8 cellular contexts compared by ENCODE assay signal in the genomic region with DNA sequence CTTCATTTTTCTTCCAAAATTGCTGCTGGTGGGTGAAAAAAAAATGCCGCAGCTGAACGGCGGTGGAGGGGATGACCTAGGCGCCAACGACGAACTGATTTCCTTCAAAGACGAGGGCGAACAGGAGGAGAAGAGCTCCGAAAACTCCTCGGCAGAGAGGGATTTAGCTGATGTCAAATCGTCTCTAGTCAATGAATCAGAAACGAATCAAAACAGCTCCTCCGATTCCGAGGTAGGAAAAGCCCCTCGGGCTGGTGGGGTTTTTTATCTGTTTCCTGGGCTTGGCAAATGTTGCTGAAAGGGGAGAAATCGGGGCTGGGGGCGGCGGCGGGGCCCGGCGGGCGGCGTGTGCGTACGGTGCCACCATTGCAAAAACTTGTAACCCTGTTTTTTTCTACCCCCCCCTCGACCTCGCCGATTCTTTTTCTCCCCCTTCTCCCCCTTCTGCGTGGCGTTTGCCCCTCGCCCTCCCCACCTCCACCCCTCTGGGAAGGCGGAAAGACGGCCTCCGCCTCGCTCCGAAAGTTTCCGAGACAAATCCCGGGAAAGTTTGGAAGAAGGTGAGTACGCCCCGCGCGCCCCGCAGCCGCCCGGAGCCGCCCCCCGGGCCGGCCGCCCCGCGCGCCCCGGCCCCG. TPM values are rescaled to one million over a fixed set of nuclear protein-coding genes. Genes with fewer than 3 reads are reported as not detected.
A peak's percentile ranks its signal among the peaks of the same experiment; 100 is the strongest.
DNase-seq lines count a peak whose midpoint lies in the region; ATAC-seq, FAIRE-seq and TF ChIP-seq lines count a peak whose summit lies in the region.

No MANE protein-coding gene starts in this region.

- no TSS peak for BruUV-seq in GM12878 (replicated peaks; lab: Mats Ljungman, UMichigan)

- H4K20me1 ChIP-seq in GM12878 (ENCODE audit: control insufficient read depth, insufficient read depth) (no peaks in the 10 kb centered on the region), keratinocyte (ENCODE audit: control insufficient read depth, extremely low read depth, insufficient read depth, low read length) (no peaks in the 10 kb centered on the region)

- H2AFZ ChIP-seq in GM12878 (ENCODE audit: control insufficient read depth, low read depth, low read length) = no peak overlapping the region
- H2AFZ ChIP-seq in keratinocyte (ENCODE audit: control insufficient read depth, low read length) = peak overlapping the region; percentile 49

- dilution Hi-C loops in keratinocyte (cut with MboI; ENCODE audit: extremely low pct_ligation_motif_present, low sequenced_read_pairs) = no loop called here

- no peak for TF ChIP-seq CTCF in GM12878 (IDR thresholded peaks at IDR 0.05 in 2 of 3, conservative IDR thresholded peaks at IDR 0.05 in 1 of 3; ENCODE audit: control insufficient read depth in 2 of 3, extremely low read depth in 1 of 3, insufficient read depth in 1 of 3, low read depth in 3 of 3, low read length in 3 of 3)
- no peak for TF ChIP-seq CTCF in keratinocyte (optimal IDR thresholded peaks at IDR 0.05 in 1 of 3, IDR thresholded peaks at IDR 0.05 in 1 of 3, conservative IDR thresholded peaks at IDR 0.05 in 1 of 3; ENCODE audit: extremely low read depth in 1 of 3, insufficient read depth in 2 of 3, low read length in 3 of 3)

- RAD21 ChIA-PET in GM12878 (lab: Charles Lee; ENCODE audit: unreplicated experiment) = no interaction called here

- WGBS in GM12878 (ENCODE audit: insufficient coverage, insufficient replicate concordance, low lambda C conversion rate, missing lambda C conversion rate) = 5% methylated on average over 23 of the region's 54 CpGs

- TF ChIP-seq RAD21 in GM12878 (IDR thresholded peaks at IDR 0.05; ENCODE audit: insufficient read depth, low read depth, low read length) = no peak

- peak overlapping the region; percentile 81 for H3K4me2 ChIP-seq in GM12878 (ENCODE audit: control insufficient read depth, insufficient read depth)
- peak overlapping the region; percentile 87 for H3K4me2 ChIP-seq in keratinocyte (ENCODE audit: control insufficient read depth, extremely low read depth, insufficient read depth, low read depth, low read length)

- H3K4me1 ChIP-seq in GM12878 (ENCODE audit: control insufficient read depth, insufficient read depth, low read length) (no peaks in the 10 kb centered on the region), keratinocyte (ENCODE audit: control insufficient read depth, extremely low read depth, insufficient read depth, low read length) (peaks cover 26% of the 10 kb centered on the region)

- H3K4me3 ChIP-seq in GM12878 (peak overlapping the region; percentile 57; the same call in 1 of the 2 replicates), keratinocyte (ENCODE audit: control insufficient read depth in 2 of 3, extremely low read depth in 1 of 3, insufficient read depth in 2 of 3, low read depth in 1 of 3, low read length in 3 of 3) (peak overlapping the region; percentile 68 to 96 (median 88))

- ATAC-seq in GM12878 (no peak), HG03159 (IDR thresholded peaks at IDR 0.05; ENCODE audit: unreplicated experiment) (no peak), HG02588 (IDR thresholded peaks at IDR 0.05; ENCODE audit: unreplicated experiment) (no peak)

- intact Hi-C loops in GM12878 (cut with micrococcal nuclease; ENCODE audit: unreplicated experiment) = no loop called here

- H3K9me3 ChIP-seq in GM12878 (replicated peaks; ENCODE audit: control insufficient read depth, insufficient read depth, low read length) = no peaks in the 10 kb centered on the region
- H3K9me3 ChIP-seq in keratinocyte (ENCODE audit: control insufficient read depth, low read depth, low read length) = no peaks in the 10 kb centered on the region

- TF ChIP-seq EP300 in GM12878 (IDR thresholded peaks at IDR 0.05; ENCODE audit: borderline replicate concordance in 1 of 2, control insufficient read depth in 1 of 2, low read depth in 2 of 2, low read length in 2 of 2) = no peak

- H3K27ac ChIP-seq in GM12878 (ENCODE audit: control insufficient read depth, insufficient read depth) = no peak overlapping the region
- H3K27ac ChIP-seq in keratinocyte (ENCODE audit: control insufficient read depth, insufficient read depth, low read length) = peak overlapping the region; percentile 94

- H3K79me2 ChIP-seq in GM12878 (ENCODE audit: control insufficient read depth, insufficient read depth, low read length) = no peaks in the 10 kb centered on the region
- H3K79me2 ChIP-seq in keratinocyte (ENCODE audit: control insufficient read depth, insufficient read depth, low read length) = peaks cover 30% of the 10 kb centered on the region

- H3K9ac ChIP-seq in GM12878 (ENCODE audit: control insufficient read depth, insufficient read depth, low read length) = no peak overlapping the region
- peak overlapping the region; percentile 97 for H3K9ac ChIP-seq in keratinocyte (ENCODE audit: control insufficient read depth, extremely low read depth, insufficient read depth, low read length)

- in situ Hi-C loops in GM12878 (cut with MboI) = no loop called here

- H3K36me3 ChIP-seq in GM12878 (ENCODE audit: control insufficient read depth in 2 of 2, insufficient read depth in 2 of 2, low read length in 1 of 2) (no peaks in the 10 kb centered on the region), keratinocyte (ENCODE audit: control insufficient read depth in 2 of 2, extremely low read depth in 1 of 2, insufficient read depth in 2 of 2, low read length in 2 of 2) (no peaks in the 10 kb centered on the region)

- POLR2A ChIA-PET in GM12878 (lab: Charles Lee) = no interaction called here

- DNase-seq in NCI-H1417 (lab: John Stamatoyannopoulos, UW) (peak in 2 of 3 experiments; percentile 6 to 42), NCI-H1417 treated with DMSO at 0.1 percent for 48 hours (lab: John Stamatoyannopoulos, UW) (no peak), RCC 7860 (ENCODE audit: low spot score) (peak; percentile 34), GM12878 (ENCODE audit: low read depth, low spot score) (no peak), keratinocyte (ENCODE audit: low read depth, low spot score) (no peak)
- DNase-seq in stimulated activated CD4-positive, alpha-beta T cell treated with anti-CD3 and anti-CD28 coated beads, Interleukin-4, amount 100 ng/mL, for 4 hours = peak; percentile 3 to 5

- H3K27me3 ChIP-seq in GM12878 (replicated peaks in 1 of 2; ENCODE audit: control insufficient read depth in 2 of 2, insufficient read depth in 2 of 2, low read length in 1 of 2) (peaks cover 2 to 20% of the 10 kb centered on the region in 2 experiments), keratinocyte (ENCODE audit: control insufficient read depth, extremely low read depth, insufficient read depth, low read length) (no peaks in the 10 kb centered on the region)

- no peak for TF ChIP-seq POLR2A in GM12878 (IDR thresholded peaks at IDR 0.05; ENCODE audit: low read depth, low read length)

- CTCF ChIA-PET in GM12878 (lab: Yijun Ruan, JAX) = no interaction called here

- FAIRE-seq in RCC 7860 (lab: Jason Lieb, UNC) (no peak), GM12878 (lab: Jason Lieb, UNC) (no peak), keratinocyte (lab: Jason Lieb, UNC) (peak; percentile 36)

- SMC1A ChIA-PET in GM12878 (lab: Charles Lee; ENCODE audit: uncharacterized antibody, unreplicated experiment) = no interaction called here

- H3K9me1 ChIP-seq in keratinocyte (ENCODE audit: control insufficient read depth, extremely low read depth, insufficient read depth, low read length) = no peaks in the 10 kb centered on the region

TF ChIP-seq in GM12878, 131 proteins besides CTCF, POLR2A, EP300 and RAD21 (continues in another document):
- TF ChIP-seq TCF12 (IDR thresholded peaks at IDR 0.05; ENCODE audit: low read depth, low read length) (no peak), POLR2AphosphoS5 (IDR thresholded peaks at IDR 0.05; ENCODE audit: low read length) (no peak), ETV6 (conservative IDR thresholded peaks at IDR 0.05 in 1 of 2, IDR thresholded peaks at IDR 0.05 in 1 of 2; ENCODE audit: borderline replicate concordance in 1 of 2, low read depth in 1 of 2) (no peak), BMI1 (IDR thresholded peaks at IDR 0.05; ENCODE audit: borderline replicate concordance) (0 out of 2 replicates have a peak, but pooled peaks have one; percentile 55), SUZ12 (IDR thresholded peaks at IDR 0.05; ENCODE audit: unreplicated experiment) (peak; percentile 62), SP1 (IDR thresholded peaks at IDR 0.05; ENCODE audit: low read depth, low read length) (no peak)

RNA-seq across cellular contexts. Expression of a gene that starts 0.8 kb away (rescaled TPM):
- total RNA-seq in GM12878 (2013; cell fraction: nucleolus; rRNA removed) = 2.3 and 4.3 TPM in 2 replicates
- total RNA-seq in GM12878 (2014; rRNA removed) (0.05 TPM in 1 of 2 replicates, not detected in the other), GM12878 (2014; rRNA removed; fragmentation: Illumina TruSeq; extraction: Trizol) (not detected in 2 replicates), GM12878 (2021) (0.21 and 1.1 TPM in 2 replicates)
- polyA plus RNA-seq in GM12878 (2011; ENCODE audit: low read depth) = 0.12 TPM
- polyA plus RNA-seq in GM12878 (2011; rRNA removed) (0.20 and 0.53 TPM in 2 replicates), GM12878 (2014; fragmentation: Illumina TruSeq; extraction: Trizol) (0.24 TPM in 1 of 2 replicates, not detected in the other), GM12878 (2014; fragmentation: Nextera tagmentation; extraction: Ambion mirVana) (under 1 TPM in 1 of 2 experiments, not detected in 1; 0.02 TPM), GM12878 (2014; rRNA removed) (0.15 and 0.46 TPM in 2 replicates), GM12878 (2016; fragmentation: Nextera tagmentation; extraction: Ambion mirVana) (under 1 TPM in 1 of 2 experiments, not detected in 1; 0.06 TPM), keratinocyte (2.0 to 2.5 TPM (median 2.3 TPM) in 3 replicates)
- polyA plus RNA-seq in GM12878 (2011; cell fraction: cytosol; rRNA removed) = 0.34 and 0.43 TPM in 2 replicates
- polyA plus RNA-seq in GM12878 (2011; cell fraction: nucleus; rRNA removed) = 0.72 and 1.5 TPM in 2 replicates
- polyA plus RNA-seq in GM12878 (2012) = 0.66 and 0.69 TPM in 2 replicates
- polyA minus RNA-seq in GM12878 (2011; rRNA and poly(A)+ RNA removed) = 0.36 TPM in 1 of 2 replicates, not detected in the other
- 0.62 TPM in 1 of 2 replicates, not detected in the other for polyA minus RNA-seq in GM12878 (2011; cell fraction: cytosol; rRNA and poly(A)+ RNA removed)
- polyA minus RNA-seq in GM12878 (2011; cell fraction: nucleus; rRNA and poly(A)+ RNA removed) = 0.38 and 0.60 TPM in 2 replicates
- polyA plus RNA-seq in keratinocyte (2011; ENCODE audit: low read depth) = 7.9 TPM
- 2.0 and 2.1 TPM in 2 replicates for polyA plus RNA-seq in keratinocyte (2011; cell fraction: cytosol; rRNA removed)
- polyA plus RNA-seq in keratinocyte (2011; cell fraction: nucleus; rRNA removed) = 7.9 and 11.9 TPM in 2 replicates
- polyA plus RNA-seq in keratinocyte (2012; ENCODE audit: low replicate concordance) = 6.4 and 7.5 TPM in 2 replicates
- 3.0 to 6.2 TPM (median 3.9 TPM) in 3 replicates for polyA minus RNA-seq in keratinocyte
- polyA minus RNA-seq in keratinocyte (2011; cell fraction: cytosol; rRNA and poly(A)+ RNA removed) = 4.8 TPM
- 9.3 and 9.6 TPM in 2 replicates for polyA minus RNA-seq in keratinocyte (2011; cell fraction: nucleus; rRNA and poly(A)+ RNA removed)

Comparison
In these comparisons a context has a peak if more than half of its experiments do, and no peak if none do; other contexts are left out.
1. DNase-seq: peak in NCI-H1417 (2 of 3), RCC 7860 (single experiment) and stimulated activated CD4-positive, alpha-beta T cell treated with anti-CD3 and anti-CD28 coated beads, Interleukin-4, amount 100 ng/mL, for 4 hours (2 of 2); none in NCI-H1417 treated with DMSO at 0.1 percent for 48 hours (single experiment), GM12878 (single experiment) and keratinocyte (single experiment).